Comparison of ENCODE assay signal across 27 cellular contexts in the genomic region with DNA sequence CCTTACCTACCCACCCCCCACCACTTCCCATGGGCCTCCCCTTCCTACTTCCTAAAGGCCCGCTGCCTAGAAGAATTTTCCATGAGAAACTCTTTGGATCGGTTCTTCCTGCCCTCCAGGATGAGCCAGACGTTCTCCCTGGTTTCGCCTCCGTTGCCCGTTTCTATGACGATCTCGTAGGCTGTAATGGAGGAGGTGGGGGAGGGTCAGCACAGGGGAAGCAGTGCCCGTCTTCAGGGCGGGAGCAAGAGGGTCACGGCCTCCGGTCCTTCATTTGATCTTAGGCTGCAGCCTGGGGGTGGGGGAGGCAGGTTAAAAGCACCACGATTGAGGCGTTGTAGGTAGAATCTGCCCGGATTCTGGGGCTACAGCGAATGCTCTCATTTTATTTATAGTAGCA.
"Had no signal": no experiment of that assay in that cellular context is flagged by ENCODE, and none has a peak within 500 bp of the region (broad histone marks: within the 10 kb centered on the region; RNA-seq: fewer than 3 reads in every experiment).

No MANE protein-coding gene starts in this region.

- H3K4me3 ChIP-seq: adrenal gland, ascending aorta, colonic mucosa, dorsolateral prefrontal cortex, esophagus squamous epithelium, gastrocnemius medialis, pancreas, sigmoid colon, smooth muscle cell, transverse colon, vagina had no signal

- H3K36me3 ChIP-seq: adrenal gland, ascending aorta, brain microvascular endothelial cell, colonic mucosa, esophagus squamous epithelium, gastrocnemius medialis, pancreas, sigmoid colon, transverse colon, vagina, WERI-Rb-1 had no signal

- H3K27me3 ChIP-seq: adrenal gland, ascending aorta, brain microvascular endothelial cell, colonic mucosa, esophagus squamous epithelium, gastrocnemius medialis, pancreas, sigmoid colon, transverse colon, vagina had no signal

- H3K27me3 Mint-ChIP-seq: central memory CD8-positive, alpha-beta T cell had no signal

- H3K9me3 ChIP-seq: adrenal gland, ascending aorta, colonic mucosa, gastrocnemius medialis, pancreas had no signal

- H3K9me3 Mint-ChIP-seq: activated naive CD4-positive, alpha-beta T cell treated with anti-CD3 and anti-CD28 coated beads, Interleukin-2, amount 50 U/mL, for 72 hours; central memory CD8-positive, alpha-beta T cell had no signal

- DNase-seq: activated CD4-positive, alpha-beta T cell treated with anti-CD3 and anti-CD28 coated beads for 1 hour; activated CD4-positive, alpha-beta T cell treated with anti-CD3 and anti-CD28 coated beads, Interleukin-2, amount 50 U/mL, for 1 hour; activated CD8-positive, alpha-beta T cell treated with anti-CD3 and anti-CD28 coated beads, Interleukin-2, amount 10 ng/mL, durations not matched to agents 7 days and 5 days; activated T-cell treated with anti-CD3 and anti-CD28 coated beads, Interleukin-2, amount 50 U/mL, for 1 hour; adrenal gland; brain microvascular endothelial cell; colonic mucosa; esophagus squamous epithelium; gastrocnemius medialis; kidney glomerular epithelial cell; left ventricle myocardium superior; mammary epithelial cell; midbrain; natural killer cell; pancreas; sigmoid colon; stimulated activated CD4-positive, alpha-beta T cell treated with anti-CD3 and anti-CD28 coated beads, Interleukin-15, amount 100 ng/mL, for 24 hours; stimulated activated naive B cell treated with anti-CD40 and anti-IgM and Interleukin-4, amounts not matched to agents 10 μg/mL and 1 μg/mL and 100 μg/mL, for 72 hours; T-helper 1 cell; transverse colon; WERI-Rb-1 had no signal

- H3K4me1 Mint-ChIP-seq: central memory CD8-positive, alpha-beta T cell; stimulated activated naive B cell treated with anti-CD40 and anti-IgM and Interleukin-4, amounts not matched to agents 10 μg/mL and 1 μg/mL and 100 μg/mL, for 72 hours had no signal

- ATAC-seq: activated CD8-positive, alpha-beta T cell treated with anti-CD3 and anti-CD28 coated beads, Interleukin-2, amount 10 ng/mL, durations not matched to agents 7 days and 5 days; activated naive CD4-positive, alpha-beta T cell treated with anti-CD3 and anti-CD28 coated beads, Interleukin-2, amount 50 U/mL, for 72 hours; gastrocnemius medialis; left ventricle myocardium superior; natural killer cell; pancreas; stimulated activated naive B cell treated with anti-CD40 and anti-IgM and Interleukin-4, amounts not matched to agents 10 μg/mL and 1 μg/mL and 100 μg/mL, for 72 hours had no signal

- H3K4me3 Mint-ChIP-seq: activated CD8-positive, alpha-beta T cell treated with anti-CD3 and anti-CD28 coated beads, Interleukin-2, amount 10 ng/mL, durations not matched to agents 7 days and 5 days; central memory CD8-positive, alpha-beta T cell; natural killer cell; stimulated activated naive B cell treated with anti-CD40 and anti-IgM and Interleukin-4, amounts not matched to agents 10 μg/mL and 1 μg/mL and 100 μg/mL, for 72 hours had no signal

- H3K4me1 ChIP-seq: adrenal gland, ascending aorta, colonic mucosa, pancreas, sigmoid colon, transverse colon, vagina had no signal

- H3K27ac Mint-ChIP-seq: activated CD8-positive, alpha-beta T cell treated with anti-CD3 and anti-CD28 coated beads, Interleukin-2, amount 10 ng/mL, durations not matched to agents 7 days and 5 days; activated naive CD4-positive, alpha-beta T cell treated with anti-CD3 and anti-CD28 coated beads, Interleukin-2, amount 50 U/mL, for 72 hours; natural killer cell; stimulated activated naive B cell treated with anti-CD40 and anti-IgM and Interleukin-4, amounts not matched to agents 10 μg/mL and 1 μg/mL and 100 μg/mL, for 72 hours had no signal

- H3K27ac ChIP-seq: adrenal gland, ascending aorta, brain microvascular endothelial cell, colonic mucosa, esophagus squamous epithelium, gastrocnemius medialis, pancreas, sigmoid colon, transverse colon, vagina, WERI-Rb-1 had no signal

- H3K36me3 Mint-ChIP-seq: activated naive CD4-positive, alpha-beta T cell treated with anti-CD3 and anti-CD28 coated beads, Interleukin-2, amount 50 U/mL, for 72 hours; natural killer cell; stimulated activated naive B cell treated with anti-CD40 and anti-IgM and Interleukin-4, amounts not matched to agents 10 μg/mL and 1 μg/mL and 100 μg/mL, for 72 hours had no signal
